20 cellular contexts compared by ENCODE assay signal in the genomic region with DNA sequence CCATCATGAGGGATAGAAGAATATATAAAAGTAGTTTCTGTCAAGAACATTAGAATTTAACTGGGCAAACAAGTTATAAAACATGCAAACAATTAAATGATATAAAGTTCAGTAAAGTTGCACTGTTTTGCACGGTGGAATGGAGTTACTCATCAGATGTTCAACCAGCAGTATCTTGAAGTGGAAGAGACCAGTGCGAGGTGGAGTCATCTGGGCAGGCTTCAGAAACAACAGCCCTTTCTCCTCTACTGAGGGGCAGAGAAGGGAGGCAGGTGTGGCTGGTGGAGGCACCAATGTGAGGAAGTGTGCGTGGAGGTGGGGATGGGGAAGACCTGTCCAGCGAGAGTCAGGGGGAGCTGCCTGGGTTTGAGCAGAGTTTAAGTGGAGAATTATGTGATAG.
"Had no signal": no experiment of that assay in that cellular context is flagged by ENCODE, and none has a peak within 500 bp of the region (broad histone marks: within the 10 kb centered on the region; RNA-seq: fewer than 3 reads in every experiment).

No MANE protein-coding gene starts in this region.

- H3K36me3 ChIP-seq: SJCRH30 had no signal

- H3K27me3 ChIP-seq: SJCRH30 had no signal

- H3K4me1 ChIP-seq: SJCRH30 had no signal

- H3K27ac ChIP-seq: HL-60, RWPE1, SJCRH30 had no signal

- H3K4me3 ChIP-seq: SJCRH30 had no signal

- H3K9me3 ChIP-seq: SJCRH30 had no signal

- DNase-seq: KBM-7, MV-4-11, NCI-H1048, NCI-H1105, NCI-H1417 treated with DMSO at 0.1 percent for 48 hours, NCI-H146, NCI-H1694 treated with DMSO at 0.1 percent for 48 hours, NCI-H1930, NCI-H2081, NCI-H2107, NCI-H2227 treated with DMSO at 0.1 percent for 48 hours, NCI-H446, NCI-H510A, NCI-H524 treated with DMSO at 0.1 percent for 48 hours, NCI-H69, NCI-H774, SHP77, SJCRH30 had no signal
